In genomic region chr15:40906101-40906946, GRCh38 we compare ENCODE assay signal across 1 cellular context.
A peak's percentile ranks its signal among the peaks of the same experiment; 100 is the strongest.
TF ChIP-seq lines count a peak whose summit lies in the region.

No MANE protein-coding gene starts in this region.

TF ChIP-seq in K562, 482 proteins besides CTCF, POLR2A, EP300 and RAD21 (continued from another document and continues in another):
- no peak for TF ChIP-seq TSHZ1 (CRISPR knock-in tag; IDR thresholded peaks at IDR 0.05)
- peak; percentile 22; the same call in 1 of the 2 replicates for TF ChIP-seq ZKSCAN1 (IDR thresholded peaks at IDR 0.05; ENCODE audit: low read depth, low read length)
- peak in 2 of 3 experiments; percentile 41 to 49 for TF ChIP-seq YY1 (IDR thresholded peaks at IDR 0.05; ENCODE audit: borderline replicate concordance in 1 of 3, control insufficient read depth in 1 of 3, extremely low read depth in 1 of 3, insufficient read depth in 3 of 3, insufficient read length in 1 of 3, insufficient replicate concordance in 2 of 3, low read depth in 1 of 3, low read length in 2 of 3)
- TF ChIP-seq ARHGAP35 (IDR thresholded peaks at IDR 0.05; ENCODE audit: partially characterized antibody): no peak
- peak; percentile 78 for TF ChIP-seq CTCFL (IDR thresholded peaks at IDR 0.05; ENCODE audit: borderline replicate concordance, insufficient read depth, low read depth, low read length, poor library complexity, severe bottlenecking)
- no peak for TF ChIP-seq ADNP (tag; IDR thresholded peaks at IDR 0.05)
- TF ChIP-seq ZNF583 (CRISPR knock-in tag; IDR thresholded peaks at IDR 0.05): no peak
- peak in 1 of 2 experiments; percentile 58; a peak in 1 of 4 replicates for TF ChIP-seq SRF (CRISPR knock-in tag; IDR thresholded peaks at IDR 0.05)
- no peak for TF ChIP-seq ZNF398 (CRISPR knock-in tag; IDR thresholded peaks at IDR 0.05)
- TF ChIP-seq POU5F1 (IDR thresholded peaks at IDR 0.05; ENCODE audit: borderline replicate concordance, low read depth, low read length, partially characterized antibody): no peak
- no peak for TF ChIP-seq THRA (IDR thresholded peaks at IDR 0.05)
- no peak for TF ChIP-seq NR3C1 (CRISPR knock-in tag; IDR thresholded peaks at IDR 0.05)
- TF ChIP-seq ZNF274 (IDR thresholded peaks at IDR 0.05; ENCODE audit: borderline replicate concordance, low read depth, low read length): no peak
- TF ChIP-seq ARNT (IDR thresholded peaks at IDR 0.05): no peak
- no peak for TF ChIP-seq POLR2B (IDR thresholded peaks at IDR 0.05; ENCODE audit: low read depth, partially characterized antibody)
- TF ChIP-seq PHF8 (IDR thresholded peaks at IDR 0.05; ENCODE audit: borderline replicate concordance, low read length): peak; percentile 24; the same call in 1 of the 2 replicates
- no peak for TF ChIP-seq DMBX1 (CRISPR knock-in tag; IDR thresholded peaks at IDR 0.05; ENCODE audit: borderline replicate concordance)
- TF ChIP-seq ZNF589 (CRISPR knock-in tag; IDR thresholded peaks at IDR 0.05; ENCODE audit: low read depth): 0 out of 2 replicates have a peak, but pooled peaks have one; percentile 34
- TF ChIP-seq PTBP1 (IDR thresholded peaks at IDR 0.05; ENCODE audit: low read depth, low read length): no peak
- TF ChIP-seq SMAD1 (IDR thresholded peaks at IDR 0.05; ENCODE audit: low read depth, low read length, partially characterized antibody): no peak
- TF ChIP-seq E2F3 (CRISPR knock-in tag; IDR thresholded peaks at IDR 0.05): no peak
- TF ChIP-seq RERE (CRISPR knock-in tag; IDR thresholded peaks at IDR 0.05; ENCODE audit: borderline replicate concordance): no peak
- peak; percentile 44 for TF ChIP-seq HMGN3 (IDR thresholded peaks at IDR 0.05; ENCODE audit: borderline replicate concordance, extremely low read depth, insufficient read length, low read depth, low read length)
- TF ChIP-seq ZFPM2 (CRISPR knock-in tag; IDR thresholded peaks at IDR 0.05): 0 out of 2 replicates have a peak, but pooled peaks have one; percentile 48
- TF ChIP-seq E2F6 (IDR thresholded peaks at IDR 0.05; ENCODE audit: borderline replicate concordance in 1 of 2, extremely low read depth in 1 of 2, insufficient read depth in 1 of 2, insufficient read length in 1 of 2, low read depth in 1 of 2, low read length in 1 of 2, poor library complexity in 1 of 2, severe bottlenecking in 1 of 2): no peak
- TF ChIP-seq ESRRA (IDR thresholded peaks at IDR 0.05; ENCODE audit: borderline replicate concordance, low read depth): peak; percentile 48; the same call in 1 of the 2 replicates
- no peak for TF ChIP-seq ILK (tag; IDR thresholded peaks at IDR 0.05; ENCODE audit: borderline replicate concordance, low read depth)
- TF ChIP-seq TFAP4 (CRISPR knock-in tag; IDR thresholded peaks at IDR 0.05; ENCODE audit: borderline replicate concordance): peak; percentile 75; the same call in 1 of the 2 replicates
- TF ChIP-seq ZBTB9 (CRISPR knock-in tag; IDR thresholded peaks at IDR 0.05): peak; percentile 55; the same call in 1 of the 2 replicates
- TF ChIP-seq CXXC5 (CRISPR knock-in tag; IDR thresholded peaks at IDR 0.05): peak; percentile 44
- no peak for TF ChIP-seq ATF1 (CRISPR knock-in tag; IDR thresholded peaks at IDR 0.05)
- TF ChIP-seq ATF1 (tag; IDR thresholded peaks at IDR 0.05): peak; percentile 25; the same call in 1 of the 2 replicates
- TF ChIP-seq ZNF785 (CRISPR knock-in tag; IDR thresholded peaks at IDR 0.05): no peak
- no peak for TF ChIP-seq MCM5 (IDR thresholded peaks at IDR 0.05; ENCODE audit: low read depth)
- peak; percentile 95 for TF ChIP-seq KLF13 (tag; IDR thresholded peaks at IDR 0.05; ENCODE audit: borderline replicate concordance, low read depth)
- TF ChIP-seq GABPB1 (CRISPR knock-in tag; IDR thresholded peaks at IDR 0.05): 0 out of 2 replicates have a peak, but pooled peaks have one; percentile 6
- TF ChIP-seq ZNF316 (IDR thresholded peaks at IDR 0.05): peak; percentile 70
- TF ChIP-seq FOXK2 (conservative IDR thresholded peaks at IDR 0.05 in 1 of 2, IDR thresholded peaks at IDR 0.05 in 1 of 2; ENCODE audit: low read depth in 2 of 2): peak; percentile 70 to 82; a peak in 3 of 4 replicates
- TF ChIP-seq PPARD (CRISPR knock-in tag; IDR thresholded peaks at IDR 0.05): no peak
- peak; percentile 73; the same call in 1 of the 2 replicates for TF ChIP-seq MYNN (IDR thresholded peaks at IDR 0.05)
- TF ChIP-seq MYNN (CRISPR knock-in tag; IDR thresholded peaks at IDR 0.05): no peak
- no peak for TF ChIP-seq ZBTB2 (IDR thresholded peaks at IDR 0.05)
